ENCODE assay signal across 9 cellular contexts in the genomic region with DNA sequence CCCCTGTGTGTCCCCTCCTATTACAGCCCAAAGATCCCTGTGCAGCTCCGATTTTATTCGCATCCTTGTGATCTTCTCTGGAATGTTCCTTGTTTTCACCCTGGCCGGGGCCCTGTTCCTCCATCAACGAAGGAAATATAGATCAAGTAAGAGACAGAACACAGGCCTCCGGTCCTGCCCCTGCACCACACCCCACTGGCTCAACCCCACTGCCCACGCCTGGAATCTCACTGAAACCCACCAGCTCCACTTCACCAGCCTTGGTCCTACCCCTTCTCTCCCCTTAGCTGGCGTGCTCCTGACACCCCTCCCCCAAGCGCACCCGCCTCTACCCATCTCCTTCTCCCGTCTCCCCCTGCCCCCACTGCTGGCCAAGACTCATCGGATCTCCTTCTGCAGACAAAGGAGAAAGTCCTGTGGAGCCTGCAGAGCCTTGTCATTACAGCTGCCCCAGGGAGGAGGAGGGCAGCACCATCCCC. TPM values are rescaled to one million over a fixed set of nuclear protein-coding genes. Genes with fewer than 3 reads are reported as not detected.
DNase-seq lines count a peak whose midpoint lies in the region; ATAC-seq and TF ChIP-seq lines count a peak whose summit lies in the region.
"Had no signal": no experiment of that assay in that cellular context is flagged by ENCODE, and none has a peak within 500 bp of the region (broad histone marks: within the 10 kb centered on the region; RNA-seq: fewer than 3 reads in every experiment).

No MANE protein-coding gene starts in this region.

- ATAC-seq in HG02763 (IDR thresholded peaks at IDR 0.05; ENCODE audit: unreplicated experiment), result no peak

- H3K27ac ChIP-seq in VCaP, result peak overlapping the region; percentile 99

- DNase-seq in GM12865 (ENCODE audit: low read depth), result no peak
- DNase-seq in fibroblast of the aortic adventitia (ENCODE audit: low read depth), result no peak
- DNase-seq in pons (ENCODE audit: low spot score), result peak; percentile 46
- no peak for DNase-seq in NCI-H1417 (lab: John Stamatoyannopoulos, UW)
- DNase-seq in NK-92 treated with Interleukin-12 subunit alpha and Interleukin-12 subunit beta, amount 100 ng/mL, for 24 hours (lab: John Stamatoyannopoulos, UW), result no peak
- DNase-seq in RPMI8226, result no peak

- TF ChIP-seq CTCF in GM12865 (IDR thresholded peaks at IDR 0.05; ENCODE audit: insufficient read depth, low read depth, low read length, missing control alignments) (no peak), VCaP (conservative IDR thresholded peaks at IDR 0.05) (no peak), fibroblast of the aortic adventitia (IDR thresholded peaks at IDR 0.05; ENCODE audit: insufficient read depth, low read length) (no peak)

- H3K4me3 ChIP-seq in GM12865 (ENCODE audit: low read depth, low read length) (peak overlapping the region; percentile 95), fibroblast of the aortic adventitia (ENCODE audit: low read depth, low read length) (peak overlapping the region; percentile 81)

RNA-seq across cellular contexts. Expression of a gene that starts 0.9 kb away (rescaled TPM):
- 8.9 and 19.7 TPM in 2 replicates for total RNA-seq in fibroblast of the aortic adventitia (ENCODE audit: low replicate concordance)

RNA-seq across cellular contexts. Expression of a gene that starts 6.2 kb away (rescaled TPM):
- 0.18 TPM in 1 of 2 replicates, not detected in the other for total RNA-seq in fibroblast of the aortic adventitia (ENCODE audit: low replicate concordance)
- total RNA-seq: NCI-H460 had no signal

RNA-seq across cellular contexts. Expression of a gene that starts 19.6 kb away (rescaled TPM):
- total RNA-seq in fibroblast of the aortic adventitia (ENCODE audit: low replicate concordance), result 9.0 and 26.6 TPM in 2 replicates

RNA-seq across cellular contexts. Expression of a gene that starts 42.2 kb away (rescaled TPM):
- 113 and 167 TPM in 2 replicates for total RNA-seq in fibroblast of the aortic adventitia (ENCODE audit: low replicate concordance)

RNA-seq across cellular contexts. Expression of a gene that starts 43.0 kb away (rescaled TPM):
- total RNA-seq in fibroblast of the aortic adventitia (ENCODE audit: low replicate concordance), result 43.1 and 45.1 TPM in 2 replicates
